ENCODE assay signal across 1 cellular context in genomic region chr20:58179432-58180099, GRCh38.
TF ChIP-seq lines count a peak whose summit lies in the region.

No MANE protein-coding gene starts in this region.

TF ChIP-seq in HepG2, 621 proteins besides CTCF, POLR2A, EP300 and RAD21 (continued from another document and continues in another):
- TF ChIP-seq ZBTB7A (CRISPR knock-in tag; IDR thresholded peaks at IDR 0.05), result peak; percentile 56; the same call in 1 of the 2 replicates
- no peak for TF ChIP-seq ZNF780A (CRISPR knock-in tag; IDR thresholded peaks at IDR 0.05)
- peak; percentile 77 for TF ChIP-seq ZNF652 (CRISPR knock-in tag; IDR thresholded peaks at IDR 0.05; ENCODE audit: borderline replicate concordance, low read depth)
- peak; percentile 61; the same call in 1 of the 2 replicates for TF ChIP-seq ZZZ3 (CRISPR knock-in tag; IDR thresholded peaks at IDR 0.05; ENCODE audit: borderline replicate concordance)
- TF ChIP-seq FOXP1 (IDR thresholded peaks at IDR 0.05), result no peak
- TF ChIP-seq FOXP1 (CRISPR knock-in tag; IDR thresholded peaks at IDR 0.05), result 0 out of 2 replicates have a peak, but pooled peaks have one; percentile 6
- peak; percentile 82; the same call in 1 of the 2 replicates for TF ChIP-seq ZNF598 (CRISPR knock-in tag; IDR thresholded peaks at IDR 0.05; ENCODE audit: borderline replicate concordance)
- no peak for TF ChIP-seq SRF (IDR thresholded peaks at IDR 0.05; ENCODE audit: low read depth, low read length)
- TF ChIP-seq MBNL3 (CRISPR knock-in tag; conservative IDR thresholded peaks at IDR 0.05), result no peak
- TF ChIP-seq, protein P1, sequence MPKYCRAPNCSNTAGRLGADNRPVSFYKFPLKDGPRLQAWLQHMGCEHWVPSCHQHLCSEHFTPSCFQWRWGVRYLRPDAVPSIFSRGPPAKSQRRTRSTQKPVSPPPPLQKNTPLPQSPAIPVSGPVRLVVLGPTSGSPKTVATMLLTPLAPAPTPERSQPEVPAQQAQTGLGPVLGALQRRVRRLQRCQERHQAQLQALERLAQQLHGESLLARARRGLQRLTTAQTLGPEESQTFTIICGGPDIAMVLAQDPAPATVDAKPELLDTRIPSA (CRISPR knock-in tag; IDR thresholded peaks at IDR 0.05; ENCODE audit: borderline replicate concordance), result no peak
- no peak for TF ChIP-seq ZBTB42 (CRISPR knock-in tag; IDR thresholded peaks at IDR 0.05)
- TF ChIP-seq, protein P2, sequence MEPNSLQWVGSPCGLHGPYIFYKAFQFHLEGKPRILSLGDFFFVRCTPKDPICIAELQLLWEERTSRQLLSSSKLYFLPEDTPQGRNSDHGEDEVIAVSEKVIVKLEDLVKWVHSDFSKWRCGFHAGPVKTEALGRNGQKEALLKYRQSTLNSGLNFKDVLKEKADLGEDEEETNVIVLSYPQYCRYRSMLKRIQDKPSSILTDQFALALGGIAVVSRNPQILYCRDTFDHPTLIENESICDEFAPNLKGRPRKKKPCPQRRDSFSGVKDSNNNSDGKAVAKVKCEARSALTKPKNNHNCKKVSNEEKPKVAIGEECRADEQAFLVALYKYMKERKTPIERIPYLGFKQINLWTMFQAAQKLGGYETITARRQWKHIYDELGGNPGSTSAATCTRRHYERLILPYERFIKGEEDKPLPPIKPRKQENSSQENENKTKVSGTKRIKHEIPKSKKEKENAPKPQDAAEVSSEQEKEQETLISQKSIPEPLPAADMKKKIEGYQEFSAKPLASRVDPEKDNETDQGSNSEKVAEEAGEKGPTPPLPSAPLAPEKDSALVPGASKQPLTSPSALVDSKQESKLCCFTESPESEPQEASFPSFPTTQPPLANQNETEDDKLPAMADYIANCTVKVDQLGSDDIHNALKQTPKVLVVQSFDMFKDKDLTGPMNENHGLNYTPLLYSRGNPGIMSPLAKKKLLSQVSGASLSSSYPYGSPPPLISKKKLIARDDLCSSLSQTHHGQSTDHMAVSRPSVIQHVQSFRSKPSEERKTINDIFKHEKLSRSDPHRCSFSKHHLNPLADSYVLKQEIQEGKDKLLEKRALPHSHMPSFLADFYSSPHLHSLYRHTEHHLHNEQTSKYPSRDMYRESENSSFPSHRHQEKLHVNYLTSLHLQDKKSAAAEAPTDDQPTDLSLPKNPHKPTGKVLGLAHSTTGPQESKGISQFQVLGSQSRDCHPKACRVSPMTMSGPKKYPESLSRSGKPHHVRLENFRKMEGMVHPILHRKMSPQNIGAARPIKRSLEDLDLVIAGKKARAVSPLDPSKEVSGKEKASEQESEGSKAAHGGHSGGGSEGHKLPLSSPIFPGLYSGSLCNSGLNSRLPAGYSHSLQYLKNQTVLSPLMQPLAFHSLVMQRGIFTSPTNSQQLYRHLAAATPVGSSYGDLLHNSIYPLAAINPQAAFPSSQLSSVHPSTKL (CRISPR knock-in tag; IDR thresholded peaks at IDR 0.05), result no peak
- TF ChIP-seq PATZ1 (CRISPR knock-in tag; IDR thresholded peaks at IDR 0.05), result 0 out of 2 replicates have a peak, but pooled peaks have one; percentile 21
- no peak for TF ChIP-seq ZNF503 (CRISPR knock-in tag; IDR thresholded peaks at IDR 0.05)
- TF ChIP-seq, protein P3, sequence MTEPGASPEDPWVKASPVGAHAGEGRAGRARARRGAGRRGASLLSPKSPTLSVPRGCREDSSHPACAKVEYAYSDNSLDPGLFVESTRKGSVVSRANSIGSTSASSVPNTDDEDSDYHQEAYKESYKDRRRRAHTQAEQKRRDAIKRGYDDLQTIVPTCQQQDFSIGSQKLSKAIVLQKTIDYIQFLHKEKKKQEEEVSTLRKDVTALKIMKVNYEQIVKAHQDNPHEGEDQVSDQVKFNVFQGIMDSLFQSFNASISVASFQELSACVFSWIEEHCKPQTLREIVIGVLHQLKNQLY (CRISPR knock-in tag; IDR thresholded peaks at IDR 0.05), result no peak
- TF ChIP-seq, protein P4, sequence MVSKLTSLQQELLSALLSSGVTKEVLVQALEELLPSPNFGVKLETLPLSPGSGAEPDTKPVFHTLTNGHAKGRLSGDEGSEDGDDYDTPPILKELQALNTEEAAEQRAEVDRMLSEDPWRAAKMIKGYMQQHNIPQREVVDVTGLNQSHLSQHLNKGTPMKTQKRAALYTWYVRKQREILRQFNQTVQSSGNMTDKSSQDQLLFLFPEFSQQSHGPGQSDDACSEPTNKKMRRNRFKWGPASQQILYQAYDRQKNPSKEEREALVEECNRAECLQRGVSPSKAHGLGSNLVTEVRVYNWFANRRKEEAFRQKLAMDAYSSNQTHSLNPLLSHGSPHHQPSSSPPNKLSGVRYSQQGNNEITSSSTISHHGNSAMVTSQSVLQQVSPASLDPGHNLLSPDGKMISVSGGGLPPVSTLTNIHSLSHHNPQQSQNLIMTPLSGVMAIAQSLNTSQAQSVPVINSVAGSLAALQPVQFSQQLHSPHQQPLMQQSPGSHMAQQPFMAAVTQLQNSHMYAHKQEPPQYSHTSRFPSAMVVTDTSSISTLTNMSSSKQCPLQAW (CRISPR knock-in tag; IDR thresholded peaks at IDR 0.05), result peak; percentile 51; the same call in 1 of the 2 replicates
- TF ChIP-seq ZUFSP (CRISPR knock-in tag; IDR thresholded peaks at IDR 0.05; ENCODE audit: borderline replicate concordance), result no peak
- TF ChIP-seq SPEN (CRISPR knock-in tag; IDR thresholded peaks at IDR 0.05; ENCODE audit: low read depth), result peak; percentile 36; the same call in 1 of the 2 replicates
- no peak for TF ChIP-seq SAP130 (CRISPR knock-in tag; IDR thresholded peaks at IDR 0.05; ENCODE audit: low read depth)
- TF ChIP-seq THAP11 (CRISPR knock-in tag; IDR thresholded peaks at IDR 0.05), result 0 out of 2 replicates have a peak, but pooled peaks have one; percentile 17
- TF ChIP-seq ZFX (CRISPR knock-in tag; IDR thresholded peaks at IDR 0.05; ENCODE audit: low read depth), result peak; percentile 17; the same call in 1 of the 2 replicates
- TF ChIP-seq ZNF878 (CRISPR knock-in tag; IDR thresholded peaks at IDR 0.05), result no peak
- 0 out of 2 replicates have a peak, but pooled peaks have one; percentile 61 for TF ChIP-seq NFATC3 (CRISPR knock-in tag; IDR thresholded peaks at IDR 0.05)
- 0 out of 2 replicates have a peak, but pooled peaks have one; percentile 19 for TF ChIP-seq PHF8 (CRISPR knock-in tag; IDR thresholded peaks at IDR 0.05)
- peak; percentile 51; the same call in 1 of the 2 replicates for TF ChIP-seq ZNF331 (CRISPR knock-in tag; IDR thresholded peaks at IDR 0.05)
- TF ChIP-seq E2F5 (CRISPR knock-in tag; conservative IDR thresholded peaks at IDR 0.05), result peak; percentile 46; the same call in 1 of the 2 replicates
- TF ChIP-seq SP1 (IDR thresholded peaks at IDR 0.05), result no peak
- peak; percentile 15; the same call in 1 of the 2 replicates for TF ChIP-seq SP1 (CRISPR knock-in tag; IDR thresholded peaks at IDR 0.05)
- TF ChIP-seq CC2D1A (CRISPR knock-in tag; IDR thresholded peaks at IDR 0.05), result no peak
- no peak for TF ChIP-seq DZIP1 (CRISPR knock-in tag; IDR thresholded peaks at IDR 0.05)
- 0 out of 2 replicates have a peak, but pooled peaks have one; percentile 30 for TF ChIP-seq JUND (CRISPR knock-in tag; IDR thresholded peaks at IDR 0.05)
- no peak for TF ChIP-seq ZC3H13 (CRISPR knock-in tag; IDR thresholded peaks at IDR 0.05)
- TF ChIP-seq MYNN (CRISPR knock-in tag; IDR thresholded peaks at IDR 0.05; ENCODE audit: low read depth), result no peak
- peak; percentile 47; the same call in 1 of the 2 replicates for TF ChIP-seq RXRB (CRISPR knock-in tag; IDR thresholded peaks at IDR 0.05; ENCODE audit: borderline replicate concordance)
- TF ChIP-seq ZNF570 (CRISPR knock-in tag; IDR thresholded peaks at IDR 0.05; ENCODE audit: borderline replicate concordance), result 0 out of 2 replicates have a peak, but pooled peaks have one; percentile 39
- no peak for TF ChIP-seq KLF13 (CRISPR knock-in tag; IDR thresholded peaks at IDR 0.05)
- TF ChIP-seq PHF21A (CRISPR knock-in tag; IDR thresholded peaks at IDR 0.05), result no peak
- TF ChIP-seq SALL2 (CRISPR knock-in tag; IDR thresholded peaks at IDR 0.05), result no peak
- no peak for TF ChIP-seq SP4 (CRISPR knock-in tag; IDR thresholded peaks at IDR 0.05)
- 0 out of 2 replicates have a peak, but pooled peaks have one; percentile 23 for TF ChIP-seq ZSCAN21 (CRISPR knock-in tag; IDR thresholded peaks at IDR 0.05; ENCODE audit: borderline replicate concordance)
- TF ChIP-seq GTF3A (CRISPR knock-in tag; conservative IDR thresholded peaks at IDR 0.05), result 0 out of 2 replicates have a peak, but pooled peaks have one; percentile 82
